ENCODE assay signal across 1 cellular context in the genomic region with DNA sequence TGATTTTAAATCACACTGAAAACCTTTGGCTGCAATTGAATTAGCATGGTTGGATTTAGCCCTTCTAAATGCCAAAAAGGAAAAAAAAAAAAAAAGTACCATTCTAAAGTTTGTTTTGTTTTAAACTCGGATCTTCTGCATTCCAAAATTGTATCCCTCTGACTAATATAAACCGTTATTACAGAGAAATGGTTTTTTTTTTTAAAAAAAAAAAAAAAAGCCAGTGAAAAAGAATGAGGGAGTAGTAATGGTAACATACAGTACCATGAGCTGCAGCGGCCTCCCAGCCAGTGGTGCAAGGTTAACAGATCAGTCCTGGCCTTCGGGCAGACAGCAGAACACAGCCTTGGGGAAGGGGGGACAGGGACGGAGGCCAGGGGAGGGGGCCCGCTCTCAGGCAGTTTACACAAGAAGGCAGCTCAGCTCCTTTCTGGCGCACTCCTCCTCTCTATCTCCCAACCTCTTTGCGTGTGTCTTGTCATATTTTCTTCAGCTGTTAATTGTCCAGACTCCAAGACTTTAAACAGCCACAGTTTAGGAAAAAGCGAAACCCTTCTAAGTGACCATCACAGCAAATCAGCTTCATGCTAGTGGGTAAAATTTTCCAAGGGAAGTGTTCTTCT.
TF ChIP-seq lines count a peak whose summit lies in the region.

No MANE protein-coding gene starts in this region.

TF ChIP-seq in H1, 55 proteins besides CTCF, POLR2A, EP300 and RAD21 (continued from another document):
- TF ChIP-seq POU5F1 (IDR thresholded peaks at IDR 0.05; ENCODE audit: low read depth, low read length) (no peak), JUN (IDR thresholded peaks at IDR 0.05; ENCODE audit: low read depth, low read length) (no peak), RXRA (IDR thresholded peaks at IDR 0.05; ENCODE audit: insufficient read depth, low read depth, low read length) (no peak), NANOG (IDR thresholded peaks at IDR 0.05; ENCODE audit: insufficient read depth, low read depth, low read length, poor library complexity, severe bottlenecking) (no peak)
